8 cellular contexts compared by ENCODE assay signal in genomic region chr16:2459647-2460390, GRCh38. TPM values are rescaled to one million over a fixed set of nuclear protein-coding genes. Genes with fewer than 3 reads are reported as not detected.
DNase-seq lines count a peak whose midpoint lies in the region; ATAC-seq and TF ChIP-seq lines count a peak whose summit lies in the region.

A gene with protein sequence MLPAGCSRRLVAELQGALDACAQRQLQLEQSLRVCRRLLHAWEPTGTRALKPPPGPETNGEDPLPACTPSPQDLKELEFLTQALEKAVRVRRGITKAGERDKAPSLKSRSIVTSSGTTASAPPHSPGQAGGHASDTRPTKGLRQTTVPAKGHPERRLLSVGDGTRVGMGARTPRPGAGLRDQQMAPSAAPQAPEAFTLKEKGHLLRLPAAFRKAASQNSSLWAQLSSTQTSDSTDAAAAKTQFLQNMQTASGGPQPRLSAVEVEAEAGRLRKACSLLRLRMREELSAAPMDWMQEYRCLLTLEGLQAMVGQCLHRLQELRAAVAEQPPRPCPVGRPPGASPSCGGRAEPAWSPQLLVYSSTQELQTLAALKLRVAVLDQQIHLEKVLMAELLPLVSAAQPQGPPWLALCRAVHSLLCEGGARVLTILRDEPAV (plus strand): TSS chr16:2460109. CDS start chr16:2460145, 36 bp downstream.

- H3K36me3 ChIP-seq in heart left ventricle (peaks cover 0 to 11% (median 0%) of the 10 kb centered on the region in 9 donors), upper lobe of right lung (no peaks in the 10 kb centered on the region)

- H3K36me3 Mint-ChIP-seq in activated naive CD8-positive, alpha-beta T cell treated with anti-CD3 and anti-CD28 coated beads, Interleukin-2, amount 50 U/mL, for 24 hours (ENCODE audit: low read depth), result peaks cover 18% of the 10 kb centered on the region

- TF ChIP-seq CTCF in GM12875 (IDR thresholded peaks at IDR 0.05; ENCODE audit: borderline replicate concordance, insufficient read depth, low read depth, low read length) (no peak), heart left ventricle (IDR thresholded peaks at IDR 0.05) (no peak), upper lobe of right lung (IDR thresholded peaks at IDR 0.05) (no peak)

- peak within 1 kb of the TSS; percentile 83 for H3K4me3 ChIP-seq in GM12875 (ENCODE audit: low read depth, low read length)
- peak within 1 kb of the TSS; percentile 44 to 74 (median 60) for H3K4me3 ChIP-seq in heart left ventricle
- peak within 1 kb of the TSS; percentile 56 for H3K4me3 ChIP-seq in upper lobe of right lung

- H3K4me1 Mint-ChIP-seq in activated naive CD8-positive, alpha-beta T cell treated with anti-CD3 and anti-CD28 coated beads, Interleukin-2, amount 50 U/mL, for 24 hours, result peaks cover 8% of the 10 kb centered on the region

- H3K27me3 Mint-ChIP-seq in activated naive CD8-positive, alpha-beta T cell treated with anti-CD3 and anti-CD28 coated beads, Interleukin-2, amount 50 U/mL, for 24 hours, result no peaks in the 10 kb centered on the region

- DNase-seq in NCI-H1436 treated with DMSO at 0.1 percent for 48 hours (lab: John Stamatoyannopoulos, UW) (peak; percentile 77), T follicular helper cell (ENCODE audit: low read depth) (peak; percentile 97), heart left ventricle (peak; percentile 96 to 98 (median 98)), posterior cingulate gyrus (peak; percentile 91 to 99 (median 96)), upper lobe of right lung (peak; percentile 99)
- DNase-seq in activated naive CD8-positive, alpha-beta T cell treated with anti-CD3 and anti-CD28 coated beads, Interleukin-2, amount 50 U/mL, for 24 hours, result peak; percentile 99

- H3K9me3 ChIP-seq in heart left ventricle (no peaks in the 10 kb centered on the region), upper lobe of right lung (no peaks in the 10 kb centered on the region)

- peak within 1 kb of the TSS; percentile 93 for H3K27ac Mint-ChIP-seq in activated naive CD8-positive, alpha-beta T cell treated with anti-CD3 and anti-CD28 coated beads, Interleukin-2, amount 50 U/mL, for 24 hours

- H3K4me3 Mint-ChIP-seq in activated naive CD8-positive, alpha-beta T cell treated with anti-CD3 and anti-CD28 coated beads, Interleukin-2, amount 50 U/mL, for 24 hours, result peak within 1 kb of the TSS; percentile 82

- peak within 1 kb of the TSS in 8 of 12 donors; percentile 3 to 68 (median 55) for H3K27ac ChIP-seq in heart left ventricle
- H3K27ac ChIP-seq in upper lobe of right lung, result peak within 1 kb of the TSS; percentile 33

- H3K4me1 ChIP-seq in heart left ventricle (peaks cover 0 to 19% (median 10%) of the 10 kb centered on the region in 12 donors), upper lobe of right lung (peaks cover 11% of the 10 kb centered on the region)

- no peak for TF ChIP-seq POLR2A in heart left ventricle (IDR thresholded peaks at IDR 0.05)

- H3K27me3 ChIP-seq in heart left ventricle (no peaks in the 10 kb centered on the region), upper lobe of right lung (no peaks in the 10 kb centered on the region)

- WGBS in heart left ventricle, 4 donors, result 0 to 1% (median 1%) methylated on average over 40 to 66 of the region's 66 CpGs

- intact Hi-C loops in heart left ventricle (cut with DNase I) (loop anchor here in 1 of 10 donors (1.0 kb wide), 1 partner anchor 16 kb away; no protein-coding TSS in a partner anchor), posterior cingulate gyrus (cut with DNase I) (no loop called here), upper lobe of right lung (cut with DNase I) (no loop called here)

- no peaks in the 10 kb centered on the region for H3K9me3 Mint-ChIP-seq in activated naive CD8-positive, alpha-beta T cell treated with anti-CD3 and anti-CD28 coated beads, Interleukin-2, amount 50 U/mL, for 24 hours

- ATAC-seq in HG02798 (IDR thresholded peaks at IDR 0.05; ENCODE audit: poor library complexity, unreplicated experiment), result peak; percentile 95
- peak; percentile 96 for ATAC-seq in activated naive CD8-positive, alpha-beta T cell treated with anti-CD3 and anti-CD28 coated beads, Interleukin-2, amount 50 U/mL, for 24 hours
- ATAC-seq in heart left ventricle, result peak; percentile 98 to 100 (median 98)
- ATAC-seq in upper lobe of right lung, result peak; percentile 98

RNA-seq across cellular contexts. Expression of the gene that starts here (rescaled TPM):
- 1 to 10 TPM in 5 of 9 donors, under 1 TPM in 3, not detected in 1; 0.60 to 4.9 (median 1.2) TPM for total RNA-seq in heart left ventricle
- polyA plus RNA-seq in heart left ventricle, result 1 to 10 TPM in 1 of 2 donors, under 1 TPM in 1; 0.46 to 3.1 TPM
- total RNA-seq in upper lobe of right lung, result not detected

Comparison
In these comparisons a context has a peak if more than half of its experiments do, and no peak if none do; other contexts are left out.
1. Peak in every context shown above with its lines: DNase-seq, ATAC-seq, H3K4me3 ChIP-seq and H3K27ac ChIP-seq.
2. Peak in DNase-seq, ATAC-seq, H3K4me3 ChIP-seq and H3K27ac ChIP-seq in upper lobe of right lung; RNA of the gene not detected or under 1 TPM.